In genomic region chr7:51591223-51591622, GRCh38 we compare ENCODE assay signal across 24 cellular contexts.
DNase-seq lines count a peak whose midpoint lies in the region; TF ChIP-seq lines count a peak whose summit lies in the region.
"Had no signal": no experiment of that assay in that cellular context is flagged by ENCODE, and none has a peak within 500 bp of the region (broad histone marks: within the 10 kb centered on the region; RNA-seq: fewer than 3 reads in every experiment).

No MANE protein-coding gene starts in this region.

- intact Hi-C loops in A673 (cut with micrococcal nuclease; ENCODE audit: unreplicated experiment), result no loop called here
- intact Hi-C loops in posterior vena cava (cut with DNase I), result no loop called here

- no peaks in the 10 kb centered on the region for H3K36me3 ChIP-seq in HUES64 (ENCODE audit: insufficient read depth, low read length)
- H3K36me3 ChIP-seq in endodermal cell (ENCODE audit: control insufficient read depth, insufficient read depth, low read length), result no peaks in the 10 kb centered on the region
- H3K36me3 ChIP-seq in A673 (ENCODE audit: insufficient read depth, low read length, poor library complexity, severe bottlenecking), result no peaks in the 10 kb centered on the region
- H3K36me3 ChIP-seq: Peyer's patch, SJCRH30 had no signal

- no TSS peak for BruUV-seq in A673 (replicated peaks; lab: Mats Ljungman, UMichigan)

- H3K27me3 ChIP-seq in HUES64 (ENCODE audit: insufficient read depth, low read length) (no peaks in the 10 kb centered on the region), endodermal cell (ENCODE audit: control insufficient read depth, insufficient read depth, low read length, poor library complexity, severe bottlenecking) (no peaks in the 10 kb centered on the region), A673 (replicated peaks; ENCODE audit: insufficient read depth, low read depth, low read length, poor library complexity) (no peaks in the 10 kb centered on the region)
- H3K27me3 ChIP-seq: Peyer's patch, SJCRH30 had no signal

- H3K9me3 Mint-ChIP-seq in endodermal cell (peaks cover 13% of the 10 kb centered on the region), neural crest cell (peaks cover 6% of the 10 kb centered on the region)

- DNase-seq in DMS153 (lab: John Stamatoyannopoulos, UW) (peak; percentile 38), DMS153 treated with DMSO at 0.1 percent for 48 hours (lab: John Stamatoyannopoulos, UW; ENCODE audit: unreplicated experiment) (no peak), endodermal cell (no peak), neural crest cell (ENCODE audit: low read depth, low spot score) (no peak), A673 (ENCODE audit: low spot score) (no peak), AG08395 (ENCODE audit: low spot score) (no peak), posterior vena cava (ENCODE audit: low spot score) (no peak)
- DNase-seq: AML-193; CD8-positive, alpha-beta memory T cell; DND-41; GOT3; NCI-H1092; NCI-H1436; NCI-H187 treated with DMSO at 0.1 percent for 48 hours; NCI-H2227 treated with DMSO at 0.1 percent for 48 hours; NCI-H510A; NCI-H774; Peyer's patch; SJCRH30 had no signal

- H3K27ac Mint-ChIP-seq in endodermal cell, result no peak overlapping the region
- H3K27ac Mint-ChIP-seq in neural crest cell (ENCODE audit: unreplicated experiment), result peak overlapping the region; percentile 91
- H3K27ac Mint-ChIP-seq: CD8-positive, alpha-beta memory T cell had no signal

- H3K9ac ChIP-seq in HUES64 (ENCODE audit: low read depth, low read length) (no peak overlapping the region), endodermal cell (ENCODE audit: extremely low read depth, low read length, poor library complexity, severe bottlenecking) (no peak overlapping the region)

- peak overlapping the region; percentile 12; the same call in 1 of the 2 replicates for H3K4me3 ChIP-seq in HUES64 (ENCODE audit: low read length)
- peak overlapping the region; percentile 25 for H3K4me3 ChIP-seq in endodermal cell (ENCODE audit: low read length)
- no peak overlapping the region for H3K4me3 ChIP-seq in A673 (ENCODE audit: low read depth, low read length, poor library complexity, severe bottlenecking)
- H3K4me3 ChIP-seq: GM12878, K562, Peyer's patch, SJCRH30 had no signal

- H3K4me3 Mint-ChIP-seq in endodermal cell (no peak overlapping the region), neural crest cell (peak overlapping the region; percentile 38)
- H3K4me3 Mint-ChIP-seq: CD8-positive, alpha-beta memory T cell had no signal

- H3K4me1 ChIP-seq in HUES64 (ENCODE audit: insufficient read depth, low read length), result peaks cover 15% of the 10 kb centered on the region; the same call in 1 of the 2 replicates
- peaks cover 3% of the 10 kb centered on the region for H3K4me1 ChIP-seq in endodermal cell (ENCODE audit: control insufficient read depth, insufficient read depth, low read length)
- no peaks in the 10 kb centered on the region for H3K4me1 ChIP-seq in A673 (ENCODE audit: insufficient read depth, low read length, poor library complexity, severe bottlenecking)
- H3K4me1 ChIP-seq: Peyer's patch, SJCRH30 had no signal

- POLR2A ChIA-PET in A673 (lab: Charles Lee; ENCODE audit: low non-redundant PET), result no interaction called here

- H3K36me3 Mint-ChIP-seq in endodermal cell (ENCODE audit: low read depth), result no peaks in the 10 kb centered on the region
- peaks cover 2% of the 10 kb centered on the region for H3K36me3 Mint-ChIP-seq in neural crest cell (ENCODE audit: low read depth)
- H3K36me3 Mint-ChIP-seq: CD8-positive, alpha-beta memory T cell had no signal

- WGBS in HUES64, result 13% methylated on average over 1 of the region's 2 CpGs
- 30% methylated on average over 2 of the region's 2 CpGs; no CpG with 5 or more reads in 1 of the 2 experiments for WGBS in endodermal cell (ENCODE audit: insufficient coverage in 1 of 2, insufficient read length in 1 of 2), 2 experiments

- H3K4me1 Mint-ChIP-seq in endodermal cell (peaks cover 22% of the 10 kb centered on the region), neural crest cell (peaks cover 50% of the 10 kb centered on the region)
- H3K4me1 Mint-ChIP-seq: CD8-positive, alpha-beta memory T cell had no signal

- CTCF ChIA-PET in A673 (lab: Charles Lee), result no interaction called here

- no peaks in the 10 kb centered on the region for H3K27me3 Mint-ChIP-seq in endodermal cell (ENCODE audit: insufficient read depth)
- no peaks in the 10 kb centered on the region for H3K27me3 Mint-ChIP-seq in neural crest cell (ENCODE audit: low read depth)
- H3K27me3 Mint-ChIP-seq: CD8-positive, alpha-beta memory T cell had no signal

- no peaks in the 10 kb centered on the region for H3K9me3 ChIP-seq in HUES64 (ENCODE audit: insufficient read depth, low read depth, low read length)
- H3K9me3 ChIP-seq in endodermal cell (ENCODE audit: control insufficient read depth, low read length), result peaks cover 8% of the 10 kb centered on the region
- peaks cover 33% of the 10 kb centered on the region for H3K9me3 ChIP-seq in A673 (ENCODE audit: low read depth, low read length, poor library complexity, severe bottlenecking)
- H3K9me3 ChIP-seq: Peyer's patch, SJCRH30 had no signal

- H3K27ac ChIP-seq in HUES64 (ENCODE audit: low read depth, low read length) (peak overlapping the region; percentile 2; the same call in 1 of the 2 replicates), endodermal cell (ENCODE audit: low read depth, low read length) (peak overlapping the region; percentile 50), A673 (ENCODE audit: low read depth, low read length, poor library complexity, severe bottlenecking) (no peak overlapping the region)
- H3K27ac ChIP-seq: 22Rv1, C4-2B, Peyer's patch, SJCRH30 had no signal

- TF ChIP-seq CTCF in endodermal cell (conservative IDR thresholded peaks at IDR 0.05) (no peak), neural crest cell (conservative IDR thresholded peaks at IDR 0.05) (no peak), A673 (conservative IDR thresholded peaks at IDR 0.05; ENCODE audit: low read depth, low read length) (no peak)
